1 cellular context compared by ENCODE assay signal in genomic region chr7:97015787-97016391, GRCh38.
TF ChIP-seq lines count a peak whose summit lies in the region.

No MANE protein-coding gene starts in this region.

TF ChIP-seq in WTC11, 78 proteins besides CTCF, POLR2A, EP300 and RAD21:
- TF ChIP-seq AFF4 (CRISPR knock-in tag; IDR thresholded peaks at IDR 0.05; ENCODE audit: borderline replicate concordance): no peak
